Comparison of ENCODE assay signal across 15 cellular contexts in the genomic region with DNA sequence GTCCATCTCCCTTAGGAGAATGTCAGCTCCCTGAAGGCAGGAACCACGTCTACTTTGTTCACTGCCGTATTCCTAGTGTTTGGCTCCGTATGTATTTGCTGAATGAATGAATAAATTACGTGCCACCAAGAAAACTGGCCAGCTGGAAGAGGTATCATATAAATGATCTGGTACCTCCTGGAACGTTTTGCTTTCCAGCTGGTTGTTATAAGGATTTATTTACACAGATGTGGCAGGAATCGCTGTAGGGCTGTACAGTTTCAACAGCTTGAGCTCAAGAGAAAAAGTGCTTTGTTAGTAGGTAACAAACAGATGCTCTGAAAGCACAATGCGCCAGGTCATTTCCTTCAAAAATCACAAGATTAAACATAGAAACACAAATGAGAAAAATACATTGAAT.
A peak's percentile ranks its signal among the peaks of the same experiment; 100 is the strongest.
DNase-seq lines count a peak whose midpoint lies in the region; ATAC-seq and TF ChIP-seq lines count a peak whose summit lies in the region.
"Had no signal": no experiment of that assay in that cellular context is flagged by ENCODE, and none has a peak within 500 bp of the region (broad histone marks: within the 10 kb centered on the region; RNA-seq: fewer than 3 reads in every experiment).

No MANE protein-coding gene starts in this region.

- no peak for ATAC-seq in RWPE2 (ENCODE audit: low read depth)
- ATAC-seq in GM21390 (IDR thresholded peaks at IDR 0.05; ENCODE audit: unreplicated experiment), result no peak
- ATAC-seq: HepG2 had no signal

- peaks cover 31% of the 10 kb centered on the region for H3K27me3 ChIP-seq in RWPE2 (ENCODE audit: insufficient read depth, poor library complexity, severe bottlenecking)
- H3K27me3 ChIP-seq in HAP-1 (ENCODE audit: low read depth), result peaks cover 6% of the 10 kb centered on the region

- H3K36me3 ChIP-seq in RWPE2 (ENCODE audit: low read depth) (no peaks in the 10 kb centered on the region), HAP-1 (replicated peaks) (no peaks in the 10 kb centered on the region)

- TF ChIP-seq CTCF in RWPE2 (IDR thresholded peaks at IDR 0.05; ENCODE audit: poor library complexity, severe bottlenecking), result no peak

- H3K4me1 ChIP-seq in RWPE2 (ENCODE audit: insufficient read depth, poor library complexity, severe bottlenecking) (no peaks in the 10 kb centered on the region), HAP-1 (no peaks in the 10 kb centered on the region)

- DNase-seq in NCI-H2107 treated with DMSO at 0.1 percent for 48 hours (lab: John Stamatoyannopoulos, UW; ENCODE audit: unreplicated experiment) (peak; percentile 13), NCI-H2107 (lab: John Stamatoyannopoulos, UW) (no peak), DMS 273 treated with DMSO at 0.1 percent for 48 hours (lab: John Stamatoyannopoulos, UW) (peak; percentile 79), NCI-H2171 (lab: John Stamatoyannopoulos, UW) (peak; percentile 75), RWPE2 (ENCODE audit: low spot score) (peak; percentile 0), HAP-1 (ENCODE audit: low spot score in 2 of 2) (no peak), T-helper 9 cell (no peak)
- DNase-seq: 8988T, DMS153, HFFc6, KBM-7, NCI-H1930, NCI-H446 had no signal

- no peak overlapping the region for H3K27ac ChIP-seq in RWPE2 (ENCODE audit: poor library complexity, severe bottlenecking)

- H3K4me3 ChIP-seq in RWPE2 (ENCODE audit: severe bottlenecking) (no peak overlapping the region), HAP-1 (no peak overlapping the region)

- peaks cover 7% of the 10 kb centered on the region for H3K9me3 ChIP-seq in RWPE2 (ENCODE audit: severe bottlenecking)
- H3K9me3 ChIP-seq in HAP-1, result no peaks in the 10 kb centered on the region

- in situ Hi-C loops in HAP-1 (cut with MboI; ENCODE audit: low sequenced_read_pairs), result no loop called here

Comparison
In these comparisons a context has a peak if more than half of its experiments do, and no peak if none do; other contexts are left out.
1. DNase-seq: peak in NCI-H2107 treated with DMSO at 0.1 percent for 48 hours (single experiment), DMS 273 treated with DMSO at 0.1 percent for 48 hours (single experiment), NCI-H2171 (single experiment) and RWPE2 (single experiment); none in NCI-H2107 (single experiment), HAP-1 (0 of 2) and T-helper 9 cell (single experiment).